10 cellular contexts compared by ENCODE assay signal in genomic region chr9:137588891-137589290, GRCh38. TPM values are rescaled to one million over a fixed set of nuclear protein-coding genes. Genes with fewer than 3 reads are reported as not detected.
DNase-seq lines count a peak whose midpoint lies in the region; ATAC-seq, FAIRE-seq and TF ChIP-seq lines count a peak whose summit lies in the region.
"Had no signal": no experiment of that assay in that cellular context is flagged by ENCODE, and none has a peak within 500 bp of the region (broad histone marks: within the 10 kb centered on the region; RNA-seq: fewer than 3 reads in every experiment).

No MANE protein-coding gene starts in this region.

- peaks cover 23% of the 10 kb centered on the region for H3K36me3 Mint-ChIP-seq in activated naive CD8-positive, alpha-beta T cell treated with anti-CD3 and anti-CD28 coated beads, Interleukin-2, amount 50 U/mL, for 24 hours (ENCODE audit: low read depth)
- H3K36me3 Mint-ChIP-seq in immature natural killer cell = peaks cover 0 to 12% (median 6%) of the 10 kb centered on the region in 3 donors

- ATAC-seq in HCT116 (no peak), foreskin keratinocyte (no peak), right cardiac atrium (no peak)
- no peak for ATAC-seq in activated naive CD8-positive, alpha-beta T cell treated with anti-CD3 and anti-CD28 coated beads, Interleukin-2, amount 50 U/mL, for 24 hours

- no peaks in the 10 kb centered on the region for H4K20me1 ChIP-seq in HCT116 (ENCODE audit: insufficient read depth)

- TF ChIP-seq CTCF in HCT116 (IDR thresholded peaks at IDR 0.05 in 2 of 3, conservative IDR thresholded peaks at IDR 0.05 in 1 of 3; ENCODE audit: borderline replicate concordance in 1 of 3, insufficient read depth in 1 of 3, low read depth in 2 of 3, low read length in 2 of 3) (no peak), foreskin keratinocyte (conservative IDR thresholded peaks at IDR 0.05) (no peak)

- intact Hi-C loops in HCT116 (cut with micrococcal nuclease) (no loop called here), right cardiac atrium (cut with DNase I) (no loop called here)

- RAD21 ChIA-PET in HCT116 (lab: Charles Lee; ENCODE audit: low non-redundant PET in 1 of 2, low total read pairs in 2 of 2, uncharacterized antibody in 2 of 2, unreplicated experiment in 2 of 2) = no interaction called here

- no peak for TF ChIP-seq RAD21 in HCT116 (IDR thresholded peaks at IDR 0.05; ENCODE audit: low read depth)

- POLR2A ChIA-PET in HCT116 (lab: Charles Lee) = no interaction called here

- peak overlapping the region; percentile 94 for H3K9ac ChIP-seq in HCT116 (ENCODE audit: low read length)

- peak overlapping the region; percentile 99 for H3K4me3 ChIP-seq in ACC112 (ENCODE audit: low read depth, low read length)
- peak overlapping the region; percentile 80 to 91 for H3K4me3 ChIP-seq in HCT116 (replicated peaks in 1 of 2; ENCODE audit: low read depth in 1 of 2, low read length in 2 of 2)
- no peak overlapping the region for H3K4me3 ChIP-seq in right cardiac atrium (ENCODE audit: low read length)

- no peaks in the 10 kb centered on the region for H3K9me3 ChIP-seq in HCT116 (ENCODE audit: control insufficient read depth in 1 of 2, insufficient read depth in 1 of 2, low read depth in 1 of 2, low read length in 2 of 2)
- no peaks in the 10 kb centered on the region for H3K9me3 ChIP-seq in right cardiac atrium (ENCODE audit: control insufficient read depth, low read length)

- FAIRE-seq in H54 (lab: Jason Lieb, UNC) = no peak
- FAIRE-seq: colon had no signal

- H3K4me2 ChIP-seq in HCT116 (ENCODE audit: low read length) = peak overlapping the region; percentile 83

- 91% methylated on average over 6 of the region's 6 CpGs for WGBS in right cardiac atrium

- H3K4me1 Mint-ChIP-seq in activated naive CD8-positive, alpha-beta T cell treated with anti-CD3 and anti-CD28 coated beads, Interleukin-2, amount 50 U/mL, for 24 hours = peaks cover 27% of the 10 kb centered on the region
- H3K4me1 Mint-ChIP-seq in immature natural killer cell = peaks cover 11% of the 10 kb centered on the region in 2 donors

- H3K4me3 Mint-ChIP-seq in activated naive CD8-positive, alpha-beta T cell treated with anti-CD3 and anti-CD28 coated beads, Interleukin-2, amount 50 U/mL, for 24 hours = peak overlapping the region; percentile 84
- H3K4me3 Mint-ChIP-seq in immature natural killer cell = peak overlapping the region in 4 of 5 donors; percentile 33 to 81 (median 81)

- no peaks in the 10 kb centered on the region for H3K9me3 Mint-ChIP-seq in activated naive CD8-positive, alpha-beta T cell treated with anti-CD3 and anti-CD28 coated beads, Interleukin-2, amount 50 U/mL, for 24 hours
- no peaks in the 10 kb centered on the region for H3K9me3 Mint-ChIP-seq in immature natural killer cell

- H3K27me3 Mint-ChIP-seq in activated naive CD8-positive, alpha-beta T cell treated with anti-CD3 and anti-CD28 coated beads, Interleukin-2, amount 50 U/mL, for 24 hours = no peaks in the 10 kb centered on the region
- peaks cover 0 to 11% (median 9%) of the 10 kb centered on the region in 3 donors for H3K27me3 Mint-ChIP-seq in immature natural killer cell (ENCODE audit: low read depth in 3 of 3)

- no peak for TF ChIP-seq POLR2A in HCT116 (IDR thresholded peaks at IDR 0.05; ENCODE audit: borderline replicate concordance, extremely low read depth, insufficient read depth, insufficient read length)
- no peak for TF ChIP-seq POLR2A in H54 (IDR thresholded peaks at IDR 0.05; ENCODE audit: low read depth, low read length)

- DNase-seq in HCT116 (ENCODE audit: low read depth, low spot score) (no peak), immature natural killer cell (no peak), foreskin keratinocyte (no peak), H54 (ENCODE audit: insufficient read length, low spot score) (no peak), SW480 (ENCODE audit: low spot score) (no peak), right cardiac atrium (no peak)
- DNase-seq in activated naive CD8-positive, alpha-beta T cell treated with anti-CD3 and anti-CD28 coated beads, Interleukin-2, amount 50 U/mL, for 24 hours = no peak
- DNase-seq: DMS79 had no signal

- H3K36me3 ChIP-seq in ACC112 (ENCODE audit: insufficient read depth, low read length) (peaks cover 11% of the 10 kb centered on the region; the same call in 1 of the 2 replicates), HCT116 (ENCODE audit: control insufficient read depth in 1 of 2, insufficient read depth in 2 of 2, low read length in 2 of 2) (peaks cover 27 to 45% of the 10 kb centered on the region in 2 experiments; a peak in 3 of 4 replicates)

- CTCF ChIA-PET in HCT116 (lab: Charles Lee) = no interaction called here

- H3K27ac ChIP-seq in ACC112 (ENCODE audit: low read depth, low read length) = no peak overlapping the region
- peak overlapping the region; percentile 75; the same call in 1 of the 2 replicates for H3K27ac ChIP-seq in HCT116 (ENCODE audit: low read depth, low read length)
- no peak overlapping the region for H3K27ac ChIP-seq in foreskin keratinocyte
- no peak overlapping the region for H3K27ac ChIP-seq in right cardiac atrium (ENCODE audit: low read length)

- no peak overlapping the region for H3K27ac Mint-ChIP-seq in activated naive CD8-positive, alpha-beta T cell treated with anti-CD3 and anti-CD28 coated beads, Interleukin-2, amount 50 U/mL, for 24 hours
- no peak overlapping the region for H3K27ac Mint-ChIP-seq in immature natural killer cell

- BruUV-seq in HCT116 (replicated peaks; lab: Mats Ljungman, UMichigan) = TSS peak; percentile 52

- peaks cover 36% of the 10 kb centered on the region for H3K79me2 ChIP-seq in ACC112 (ENCODE audit: control insufficient read depth, insufficient read depth, low read length, unreplicated experiment)
- peaks cover 59% of the 10 kb centered on the region for H3K79me2 ChIP-seq in HCT116 (ENCODE audit: insufficient read depth, low read length)

- H3K4me1 ChIP-seq in ACC112 (ENCODE audit: control insufficient read depth, insufficient read depth, low read length, unreplicated experiment) = peaks cover 10% of the 10 kb centered on the region
- H3K4me1 ChIP-seq in HCT116 (ENCODE audit: control insufficient read depth in 1 of 2, insufficient read depth in 2 of 2, low read length in 2 of 2) = peaks cover 11 to 20% of the 10 kb centered on the region in 2 experiments; a peak in 2 of 4 replicates
- peaks cover 5% of the 10 kb centered on the region for H3K4me1 ChIP-seq in foreskin keratinocyte
- peaks cover 4% of the 10 kb centered on the region for H3K4me1 ChIP-seq in right cardiac atrium (ENCODE audit: control insufficient read depth, insufficient read depth, low read length)

- no peaks in the 10 kb centered on the region for H3K9me2 ChIP-seq in HCT116 (ENCODE audit: insufficient read depth)

- no peak overlapping the region for H2AFZ ChIP-seq in ACC112 (ENCODE audit: low read length, unreplicated experiment)
- H2AFZ ChIP-seq in HCT116 (ENCODE audit: low read depth, low read length, poor library complexity, severe bottlenecking) = no peak overlapping the region

- H3K27me3 ChIP-seq in ACC112 (ENCODE audit: insufficient read depth, low read length) (no peaks in the 10 kb centered on the region), HCT116 (ENCODE audit: insufficient read depth, low read length) (no peaks in the 10 kb centered on the region), foreskin keratinocyte (no peaks in the 10 kb centered on the region), right cardiac atrium (ENCODE audit: control insufficient read depth, insufficient read depth) (no peaks in the 10 kb centered on the region)

TF ChIP-seq in HCT116, 20 proteins besides CTCF, POLR2A, EP300 and RAD21 (continues in another document):
- TF ChIP-seq JUND (IDR thresholded peaks at IDR 0.05) (no peak), ZNF274 (IDR thresholded peaks at IDR 0.05; ENCODE audit: low read depth, low read length) (no peak), CEBPB (IDR thresholded peaks at IDR 0.05; ENCODE audit: low read depth) (no peak), SIN3A (IDR thresholded peaks at IDR 0.05; ENCODE audit: low read depth) (no peak), EGR1 (IDR thresholded peaks at IDR 0.05; ENCODE audit: low read depth) (no peak), ELF1 (IDR thresholded peaks at IDR 0.05; ENCODE audit: borderline replicate concordance, low read depth) (no peak), EZH2 (IDR thresholded peaks at IDR 0.05) (no peak), SRF (IDR thresholded peaks at IDR 0.05; ENCODE audit: low read depth) (no peak), TCF7L2 (IDR thresholded peaks at IDR 0.05; ENCODE audit: borderline replicate concordance, extremely low read depth, insufficient read depth, insufficient read length) (no peak), SP1 (IDR thresholded peaks at IDR 0.05; ENCODE audit: low read depth) (no peak), FOSL1 (IDR thresholded peaks at IDR 0.05; ENCODE audit: low read depth) (no peak)

RNA-seq across cellular contexts. Expression of gene ZMYND19, which starts 1.4 kb away (rescaled TPM):
- total RNA-seq in HCT116 (2021; ENCODE audit: unreplicated experiment) = 57.4 TPM
- polyA plus RNA-seq in HCT116 (2012) = 25.0 and 29.7 TPM in 2 replicates
- 1 to 10 TPM; 1.5 to 7.0 (median 3.3) TPM for polyA plus RNA-seq in immature natural killer cell
- 41.8 and 56.1 TPM in 2 replicates for total RNA-seq in foreskin keratinocyte
- 51.4 and 64.6 TPM in 2 replicates for polyA plus RNA-seq in foreskin keratinocyte
- 1 to 10 TPM; 7.6 to 9.4 (median 9.0) TPM for total RNA-seq in right cardiac atrium
- polyA plus RNA-seq in right cardiac atrium = 9.5 TPM

RNA-seq across cellular contexts. Expression of gene DPH7, which starts 10.2 kb away (rescaled TPM):
- total RNA-seq in HCT116 (2021; ENCODE audit: unreplicated experiment) = 54.4 TPM
- 38.5 and 39.6 TPM in 2 replicates for polyA plus RNA-seq in HCT116 (2012)
- polyA plus RNA-seq in immature natural killer cell = 10 to 100 TPM; 21.4 to 32.4 (median 30.1) TPM
- 29.6 and 30.2 TPM in 2 replicates for total RNA-seq in foreskin keratinocyte
- polyA plus RNA-seq in foreskin keratinocyte = 27.2 and 28.9 TPM in 2 replicates
- total RNA-seq in right cardiac atrium = 10 to 100 TPM; 17.8 to 28.1 (median 21.1) TPM
- 20.5 TPM for polyA plus RNA-seq in right cardiac atrium

RNA-seq across cellular contexts. Expression of gene ARRDC1, which starts 16.6 kb away (rescaled TPM):
- total RNA-seq in HCT116 (2021; ENCODE audit: unreplicated experiment) (82.8 TPM), foreskin keratinocyte (72.3 and 81.9 TPM in 2 replicates), right cardiac atrium (10 to 100 TPM; 13.7 to 24.3 (median 20.2) TPM)
- polyA plus RNA-seq in HCT116 (2012) = 85.6 and 96.3 TPM in 2 replicates
- polyA plus RNA-seq in immature natural killer cell (10 to 100 TPM; 39.1 to 60.7 (median 57.3) TPM), foreskin keratinocyte (103 and 119 TPM in 2 replicates), right cardiac atrium (38.7 TPM)

RNA-seq across cellular contexts. Expression of gene EHMT1, which starts 29.9 kb away (rescaled TPM):
- total RNA-seq in HCT116 (2021; ENCODE audit: unreplicated experiment) (86.1 TPM), foreskin keratinocyte (38.1 and 45.3 TPM in 2 replicates), right cardiac atrium (10 to 100 TPM; 34.8 to 38.6 (median 37.1) TPM)
- 33.9 and 35.5 TPM in 2 replicates for polyA plus RNA-seq in HCT116 (2012)
- polyA plus RNA-seq in immature natural killer cell (10 to 100 TPM; 14.1 to 62.7 (median 14.8) TPM), foreskin keratinocyte (20.2 and 22.8 TPM in 2 replicates), right cardiac atrium (23.3 TPM)

RNA-seq across cellular contexts. Expression of gene MRPL41, which starts 37.2 kb away (rescaled TPM):
- total RNA-seq in HCT116 (2021; ENCODE audit: unreplicated experiment) = 69.5 TPM
- 54.7 and 61.9 TPM in 2 replicates for polyA plus RNA-seq in HCT116 (2012)
- 10 to 100 TPM; 27.2 to 87.7 (median 48.8) TPM for polyA plus RNA-seq in immature natural killer cell
- total RNA-seq in foreskin keratinocyte = 53.2 and 55.8 TPM in 2 replicates
- 80.9 and 88.0 TPM in 2 replicates for polyA plus RNA-seq in foreskin keratinocyte
- total RNA-seq in right cardiac atrium = 100 to 1,000 TPM; 149 to 194 (median 185) TPM
- 460 TPM for polyA plus RNA-seq in right cardiac atrium
